17 cellular contexts compared by ENCODE assay signal in the genomic region with DNA sequence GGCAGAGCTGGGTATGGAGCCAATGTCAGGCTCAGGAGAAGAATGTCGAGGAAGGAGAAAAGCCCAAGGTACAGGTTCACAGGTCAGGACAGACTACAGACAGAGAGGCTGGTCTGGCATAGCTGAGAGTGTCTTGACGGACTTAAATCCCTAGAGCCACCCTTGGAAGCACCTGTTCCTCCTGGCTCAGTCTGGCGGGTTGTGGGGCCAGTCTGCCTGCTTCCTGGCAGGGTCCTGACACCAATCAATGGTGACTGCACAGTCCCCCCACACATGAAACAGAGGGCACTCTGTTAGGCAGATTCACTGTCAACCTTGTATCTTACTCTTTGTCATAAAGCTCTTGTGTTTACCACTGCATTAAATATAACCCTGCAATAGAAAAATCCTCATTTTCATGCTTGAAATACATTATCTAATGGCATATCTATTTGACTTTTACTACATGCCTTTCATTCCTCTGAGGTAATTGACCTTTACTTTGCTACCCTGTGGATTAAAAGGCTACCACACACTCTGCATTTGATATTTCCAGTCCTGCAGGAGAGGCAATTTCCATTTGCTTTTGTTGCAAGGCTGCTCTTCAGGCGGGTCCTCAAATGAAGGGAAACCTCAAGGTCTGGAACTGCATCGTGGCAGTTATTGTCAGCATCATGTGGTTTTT.
"Had no signal": no experiment of that assay in that cellular context is flagged by ENCODE, and none has a peak within 500 bp of the region (broad histone marks: within the 10 kb centered on the region; RNA-seq: fewer than 3 reads in every experiment).

No MANE protein-coding gene starts in this region.

- H3K27me3 ChIP-seq: suprapubic skin had no signal

- H3K9me3 Mint-ChIP-seq: activated naive CD4-positive, alpha-beta T cell treated with anti-CD3 and anti-CD28 coated beads, Interleukin-2, amount 10 ng/mL, durations not matched to agents 7 days and 5 days; activated T-cell treated with anti-CD3 and anti-CD28 coated beads, Interleukin-2, amount 50 U/mL, for 24 hours; stimulated activated naive CD8-positive, alpha-beta T cell treated with anti-CD3 and anti-CD28 coated beads, Interleukin-15, Interleukin-2, amounts not matched to agents 100 ng/mL and 50 ng/mL, for 24 hours had no signal

- H3K36me3 ChIP-seq: suprapubic skin had no signal

- H3K9me3 ChIP-seq: mucosa of descending colon, suprapubic skin had no signal

- H3K4me1 Mint-ChIP-seq: activated CD8-positive, alpha-beta memory T cell treated with anti-CD3 and anti-CD28 coated beads, Interleukin-2, amount 10 ng/mL, durations not matched to agents 7 days and 5 days; activated naive CD4-positive, alpha-beta T cell treated with anti-CD3 and anti-CD28 coated beads, Interleukin-2, amount 10 ng/mL, durations not matched to agents 7 days and 5 days; naive thymus-derived CD4-positive, alpha-beta T cell; T-cell had no signal

- H3K36me3 Mint-ChIP-seq: activated CD8-positive, alpha-beta memory T cell treated with anti-CD3 and anti-CD28 coated beads, Interleukin-2, amount 10 ng/mL, durations not matched to agents 7 days and 5 days; activated naive CD4-positive, alpha-beta T cell treated with anti-CD3 and anti-CD28 coated beads, Interleukin-2, amount 10 ng/mL, durations not matched to agents 7 days and 5 days; naive thymus-derived CD4-positive, alpha-beta T cell; T-cell had no signal

- H3K27ac ChIP-seq: suprapubic skin, VCaP had no signal

- H3K4me3 ChIP-seq: lung, mucosa of descending colon, suprapubic skin had no signal

- H3K27ac Mint-ChIP-seq: activated CD8-positive, alpha-beta memory T cell treated with anti-CD3 and anti-CD28 coated beads, Interleukin-2, amount 10 ng/mL, durations not matched to agents 7 days and 5 days; activated naive CD4-positive, alpha-beta T cell treated with anti-CD3 and anti-CD28 coated beads, Interleukin-2, amount 10 ng/mL, durations not matched to agents 7 days and 5 days; activated T-cell treated with anti-CD3 and anti-CD28 coated beads, Interleukin-2, amount 50 U/mL, for 24 hours; naive thymus-derived CD4-positive, alpha-beta T cell; stimulated activated naive CD8-positive, alpha-beta T cell treated with anti-CD3 and anti-CD28 coated beads, Interleukin-15, Interleukin-2, amounts not matched to agents 100 ng/mL and 50 ng/mL, for 24 hours; T-cell had no signal

- H3K4me1 ChIP-seq: suprapubic skin had no signal

- ATAC-seq: activated CD8-positive, alpha-beta memory T cell treated with anti-CD3 and anti-CD28 coated beads, Interleukin-2, amount 10 ng/mL, durations not matched to agents 7 days and 5 days; esophagus mucosa; left colon; mucosa of descending colon; naive thymus-derived CD4-positive, alpha-beta T cell; sciatic nerve; T-cell had no signal

- DNase-seq: activated CD4-positive, alpha-beta T cell treated with anti-CD3 and anti-CD28 coated beads, Interleukin-2, amount 50 U/mL, for 48 hours; activated CD8-positive, alpha-beta memory T cell treated with anti-CD3 and anti-CD28 coated beads, Interleukin-2, amount 10 ng/mL, durations not matched to agents 7 days and 5 days; activated naive CD4-positive, alpha-beta T cell treated with anti-CD3 and anti-CD28 coated beads, Interleukin-2, amount 10 ng/mL, durations not matched to agents 7 days and 5 days; activated T-cell treated with anti-CD3 and anti-CD28 coated beads, Interleukin-2, amount 50 U/mL, for 24 hours; hypothalamus; left colon; mucosa of descending colon; naive thymus-derived CD4-positive, alpha-beta T cell; nucleus accumbens; T-cell; trophoblast cell had no signal

- H3K4me3 Mint-ChIP-seq: activated CD8-positive, alpha-beta memory T cell treated with anti-CD3 and anti-CD28 coated beads, Interleukin-2, amount 10 ng/mL, durations not matched to agents 7 days and 5 days; activated naive CD4-positive, alpha-beta T cell treated with anti-CD3 and anti-CD28 coated beads, Interleukin-2, amount 10 ng/mL, durations not matched to agents 7 days and 5 days; activated T-cell treated with anti-CD3 and anti-CD28 coated beads, Interleukin-2, amount 50 U/mL, for 24 hours; naive thymus-derived CD4-positive, alpha-beta T cell; stimulated activated naive CD8-positive, alpha-beta T cell treated with anti-CD3 and anti-CD28 coated beads, Interleukin-15, Interleukin-2, amounts not matched to agents 100 ng/mL and 50 ng/mL, for 24 hours; T-cell had no signal
